8 cellular contexts compared by ENCODE assay signal in the genomic region with DNA sequence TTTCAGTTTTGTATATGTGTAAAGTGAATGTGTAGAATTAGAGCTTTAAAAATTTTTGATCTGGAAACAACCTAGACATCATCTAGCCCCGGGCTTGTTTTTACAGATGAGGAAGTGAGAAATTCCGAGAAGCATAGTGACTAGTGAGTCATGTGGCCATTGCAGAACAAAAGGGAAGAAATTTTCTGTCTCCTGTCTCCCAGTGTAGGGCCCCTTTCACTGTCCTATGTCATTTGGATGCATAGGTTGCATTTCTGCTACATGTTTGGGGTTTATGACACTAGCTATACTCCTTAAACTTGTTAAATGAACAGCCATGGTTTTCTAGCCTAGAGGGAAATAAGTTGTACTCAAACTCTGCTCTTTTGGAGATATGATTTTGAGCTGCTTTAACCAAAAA.
DNase-seq lines count a peak whose midpoint lies in the region; ATAC-seq and TF ChIP-seq lines count a peak whose summit lies in the region.

No MANE protein-coding gene starts in this region.

- H3K27me3 Mint-ChIP-seq in activated B cell treated with CpG ODN at 0.5 μM for 24 hours = no peaks in the 10 kb centered on the region

- H3K36me3 Mint-ChIP-seq in activated B cell treated with CpG ODN at 0.5 μM for 24 hours (ENCODE audit: low read depth) = no peaks in the 10 kb centered on the region

- POLR2A ChIA-PET in activated B cell treated with CpG ODN at 0.5 μM for 24 hours (lab: Charles Lee) = no interaction called here

- no peaks in the 10 kb centered on the region for H3K9me3 Mint-ChIP-seq in activated B cell treated with CpG ODN at 0.5 μM for 24 hours

- no peak overlapping the region for H3K4me3 Mint-ChIP-seq in activated B cell treated with CpG ODN at 0.5 μM for 24 hours

- no peak overlapping the region for H3K4me3 ChIP-seq in GM06990 (replicated peaks; ENCODE audit: low read depth, low read length)

- H3K4me1 Mint-ChIP-seq in activated B cell treated with CpG ODN at 0.5 μM for 24 hours = peaks cover 5% of the 10 kb centered on the region

- intact Hi-C loops in activated B cell treated with CpG ODN at 0.5 μM for 24 hours (cut with micrococcal nuclease) = no loop called here

- no peak overlapping the region for H3K27ac Mint-ChIP-seq in activated B cell treated with CpG ODN at 0.5 μM for 24 hours

- TF ChIP-seq CTCF in GM06990 (IDR thresholded peaks at IDR 0.05; ENCODE audit: insufficient read depth, low read length, poor library complexity, severe bottlenecking) = no peak
- no peak for TF ChIP-seq CTCF in activated B cell treated with CpG ODN at 0.5 μM for 24 hours (IDR thresholded peaks at IDR 0.05)

- DNase-seq in GM06990 (ENCODE audit: extremely low read depth, insufficient read length) = peak; percentile 50
- no peak for DNase-seq in activated B cell treated with CpG ODN at 0.5 μM for 24 hours
- DNase-seq in hepatic stellate cell (ENCODE audit: low spot score) = peak; percentile 25
- no peak for DNase-seq in cerebellar nuclear complex (lab: John Stamatoyannopoulos, UW)
- no peak for DNase-seq in mucosa of gallbladder (ENCODE audit: low spot score)
- no peak for DNase-seq in NCI-H1048 (lab: John Stamatoyannopoulos, UW)

- CTCF ChIA-PET in activated B cell treated with CpG ODN at 0.5 μM for 24 hours (lab: Charles Lee) = no interaction called here

- no peaks in the 10 kb centered on the region for H3K36me3 ChIP-seq in GM06990 (ENCODE audit: control insufficient read depth, insufficient read depth, low read length)

- no peaks in the 10 kb centered on the region for H3K27me3 ChIP-seq in GM06990 (replicated peaks; ENCODE audit: control insufficient read depth, insufficient read depth, low read length)

- ATAC-seq in GM21360 (IDR thresholded peaks at IDR 0.05; ENCODE audit: unreplicated experiment) = peak; percentile 100
- peak; percentile 98 for ATAC-seq in HG03520 (IDR thresholded peaks at IDR 0.05; ENCODE audit: unreplicated experiment)
- peak; percentile 68 for ATAC-seq in activated B cell treated with CpG ODN at 0.5 μM for 24 hours (ENCODE audit: low read depth)

Comparison
In these comparisons a context has a peak if more than half of its experiments do, and no peak if none do; other contexts are left out.
1. DNase-seq: peak in GM06990 (single experiment) and hepatic stellate cell (single experiment); none in activated B cell treated with CpG ODN at 0.5 μM for 24 hours (single experiment), cerebellar nuclear complex (0 of 2), mucosa of gallbladder (single experiment) and NCI-H1048 (single experiment).
2. Peak in every context shown above with its lines, with median percentiles within 50 percentile points of each other: ATAC-seq.